ENCODE assay signal across 32 cellular contexts in the genomic region with DNA sequence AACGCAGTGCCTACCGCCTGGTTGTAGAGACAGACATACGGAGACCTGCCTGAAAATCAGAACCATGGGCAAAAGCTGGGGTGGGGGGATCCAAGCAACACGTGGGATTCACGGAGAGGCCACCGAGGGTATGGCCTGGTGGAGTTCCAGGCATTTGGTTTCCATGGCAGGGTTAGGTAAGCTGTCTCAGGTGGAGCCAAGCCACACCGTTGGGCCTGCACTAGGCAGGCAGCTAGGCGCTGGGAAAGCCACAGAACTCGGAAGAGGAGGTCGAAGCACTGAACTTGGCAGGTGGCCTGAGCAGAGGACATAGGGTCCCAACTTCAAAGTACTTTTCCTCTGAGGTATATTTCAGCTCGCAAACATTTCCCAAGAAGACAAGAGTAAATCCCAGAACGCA.
"Had no signal": no experiment of that assay in that cellular context is flagged by ENCODE, and none has a peak within 500 bp of the region (broad histone marks: within the 10 kb centered on the region; RNA-seq: fewer than 3 reads in every experiment).

No MANE protein-coding gene starts in this region.

- ATAC-seq: activated CD4-positive, CD25-positive, alpha-beta regulatory T cell treated with anti-CD3 and anti-CD28 coated beads, Interleukin-2, amount 50 U/mL, for 24 hours; esophagus mucosa; heart left ventricle; left lung; right lobe of liver had no signal

- H3K4me3 ChIP-seq: heart left ventricle, left lung, ovary, right lobe of liver, thyroid gland had no signal

- H3K27me3 Mint-ChIP-seq: activated CD4-positive, alpha-beta memory T cell treated with anti-CD3 and anti-CD28 coated beads for 36 hours; activated CD4-positive, alpha-beta T cell treated with anti-CD3 and anti-CD28 coated beads, Interleukin-2, amount 10 ng/mL, durations not matched to agents 24 days and 14 days; activated T-cell treated with anti-CD3 and anti-CD28 coated beads, Interleukin-2, amount 50 U/mL, for 24 hours; dendritic cell treated with granulocyte-macrophage colony-stimulating factor and Interleukin-4, amounts not matched to agents 40 ng/mL and 50 ng/mL, for 4 days; naive B cell; progenitor cell of endocrine pancreas; stimulated activated naive CD8-positive, alpha-beta T cell treated with anti-CD3 and anti-CD28 coated beads, Interleukin-15, Interleukin-2, amounts not matched to agents 100 ng/mL and 50 ng/mL, for 24 hours had no signal

- H3K36me3 Mint-ChIP-seq: activated CD4-positive, alpha-beta memory T cell treated with anti-CD3 and anti-CD28 coated beads for 36 hours; immature natural killer cell; mesothelial cell of epicardium; naive B cell had no signal

- H3K36me3 ChIP-seq: heart left ventricle, left lung, ovary, right lobe of liver, thyroid gland, WERI-Rb-1 had no signal

- H3K9me3 ChIP-seq: left lung, ovary, right lobe of liver, thyroid gland had no signal

- DNase-seq: activated CD4-positive, alpha-beta memory T cell treated with anti-CD3 and anti-CD28 coated beads for 36 hours; activated CD4-positive, alpha-beta T cell treated with anti-CD3 and anti-CD28 coated beads, Interleukin-2, amount 10 ng/mL, durations not matched to agents 24 days and 14 days; activated CD8-positive, alpha-beta memory T cell treated with anti-CD3 and anti-CD28 coated beads, Interleukin-2, amount 50 U/mL, for 48 hours; activated gamma-delta T cell treated with Interleukin-2 at 50 U/mL for 16 hours; activated naive CD4-positive, alpha-beta T cell treated with anti-CD3 and anti-CD28 coated beads, Interleukin-2, amount 50 U/mL, for 16 hours; activated T-cell treated with anti-CD3 and anti-CD28 coated beads, Interleukin-2, amount 50 U/mL, for 24 hours; amniotic stem cell; central memory CD4-positive, alpha-beta T cell; endodermal cell; foreskin keratinocyte; hypothalamus; immature natural killer cell; kidney glomerular epithelial cell; naive B cell; nephron progenitor cell; ovary; right lobe of liver; stimulated activated CD4-positive, alpha-beta T cell treated with anti-CD3 and anti-CD28 coated beads, Interleukin-12 subunit alpha, Interleukin-12 subunit beta, amount 100 ng/mL, for 4 hours; stimulated activated CD4-positive, alpha-beta T cell treated with anti-CD3 and anti-CD28 coated beads, Interleukin-4, amount 100 ng/mL, for 1 hour; SW 1271; T-helper 9 cell; thyroid gland; WERI-Rb-1 had no signal

- H3K4me1 Mint-ChIP-seq: activated CD4-positive, alpha-beta T cell treated with anti-CD3 and anti-CD28 coated beads, Interleukin-2, amount 10 ng/mL, durations not matched to agents 24 days and 14 days; endodermal cell; immature natural killer cell; mesothelial cell of epicardium; naive B cell; nephron progenitor cell had no signal

- H3K9me3 Mint-ChIP-seq: activated CD4-positive, alpha-beta T cell treated with anti-CD3 and anti-CD28 coated beads, Interleukin-2, amount 10 ng/mL, durations not matched to agents 24 days and 14 days; dendritic cell treated with granulocyte-macrophage colony-stimulating factor and Interleukin-4, amounts not matched to agents 40 ng/mL and 50 ng/mL, for 4 days; endodermal cell; mesothelial cell of epicardium; nephron progenitor cell; stimulated activated naive CD8-positive, alpha-beta T cell treated with anti-CD3 and anti-CD28 coated beads, Interleukin-15, Interleukin-2, amounts not matched to agents 100 ng/mL and 50 ng/mL, for 24 hours; T-helper 1 cell treated with Interleukin-12 subunit alpha and Interleukin-12 subunit beta and Interleukin-4 antibody, amounts not matched to agents 30 μg/mL and 1 μg/mL, for 36 hours had no signal

- H3K27me3 ChIP-seq: foreskin keratinocyte, heart left ventricle, left lung, ovary, right lobe of liver, thyroid gland had no signal

- H3K4me3 Mint-ChIP-seq: activated CD4-positive, alpha-beta memory T cell treated with anti-CD3 and anti-CD28 coated beads for 36 hours; activated CD4-positive, alpha-beta T cell treated with anti-CD3 and anti-CD28 coated beads, Interleukin-2, amount 10 ng/mL, durations not matched to agents 24 days and 14 days; activated T-cell treated with anti-CD3 and anti-CD28 coated beads, Interleukin-2, amount 50 U/mL, for 24 hours; dendritic cell treated with granulocyte-macrophage colony-stimulating factor and Interleukin-4, amounts not matched to agents 40 ng/mL and 50 ng/mL, for 4 days; endodermal cell; immature natural killer cell; mesothelial cell of epicardium; naive B cell; nephron progenitor cell; stimulated activated naive CD8-positive, alpha-beta T cell treated with anti-CD3 and anti-CD28 coated beads, Interleukin-15, Interleukin-2, amounts not matched to agents 100 ng/mL and 50 ng/mL, for 24 hours; T-helper 1 cell treated with Interleukin-12 subunit alpha and Interleukin-12 subunit beta and Interleukin-4 antibody, amounts not matched to agents 30 μg/mL and 1 μg/mL, for 36 hours had no signal

- H3K27ac Mint-ChIP-seq: activated CD4-positive, alpha-beta memory T cell treated with anti-CD3 and anti-CD28 coated beads for 36 hours; activated CD4-positive, alpha-beta T cell treated with anti-CD3 and anti-CD28 coated beads, Interleukin-2, amount 10 ng/mL, durations not matched to agents 24 days and 14 days; activated T-cell treated with anti-CD3 and anti-CD28 coated beads, Interleukin-2, amount 50 U/mL, for 24 hours; dendritic cell treated with granulocyte-macrophage colony-stimulating factor and Interleukin-4, amounts not matched to agents 40 ng/mL and 50 ng/mL, for 4 days; endodermal cell; immature natural killer cell; mesothelial cell of epicardium; naive B cell; nephron progenitor cell; progenitor cell of endocrine pancreas; stimulated activated naive CD8-positive, alpha-beta T cell treated with anti-CD3 and anti-CD28 coated beads, Interleukin-15, Interleukin-2, amounts not matched to agents 100 ng/mL and 50 ng/mL, for 24 hours; T-helper 1 cell treated with Interleukin-12 subunit alpha and Interleukin-12 subunit beta and Interleukin-4 antibody, amounts not matched to agents 30 μg/mL and 1 μg/mL, for 36 hours had no signal

- H3K4me1 ChIP-seq: heart left ventricle, left lung, right lobe of liver, thyroid gland had no signal

- H3K27ac ChIP-seq: foreskin keratinocyte, heart left ventricle, left lung, ovary, right lobe of liver, thyroid gland, WERI-Rb-1 had no signal
